8 cellular contexts compared by ENCODE assay signal in genomic region chr2:88053301-88053700, GRCh38. TPM values are rescaled to one million over a fixed set of nuclear protein-coding genes. Genes with fewer than 3 reads are reported as not detected.
DNase-seq lines count a peak whose midpoint lies in the region; ATAC-seq and TF ChIP-seq lines count a peak whose summit lies in the region.

No MANE protein-coding gene starts in this region.

- no peaks in the 10 kb centered on the region for H3K9me3 Mint-ChIP-seq in IgD-negative memory B cell
- no peaks in the 10 kb centered on the region for H3K9me3 Mint-ChIP-seq in nephron progenitor cell

- H3K27ac Mint-ChIP-seq in IgD-negative memory B cell (peak overlapping the region; percentile 95 to 99 (median 97)), nephron progenitor cell (peak overlapping the region; percentile 4)

- ATAC-seq in HG03439 (IDR thresholded peaks at IDR 0.05; ENCODE audit: unreplicated experiment): no peak
- no peak for ATAC-seq in HG02571 (IDR thresholded peaks at IDR 0.05; ENCODE audit: unreplicated experiment)

- H3K4me1 Mint-ChIP-seq in IgD-negative memory B cell (peaks cover 26 to 40% (median 40%) of the 10 kb centered on the region in 3 donors), nephron progenitor cell (peaks cover 40% of the 10 kb centered on the region)

- peak overlapping the region; percentile 34 to 98 (median 66) for H3K4me3 Mint-ChIP-seq in IgD-negative memory B cell
- H3K4me3 Mint-ChIP-seq in nephron progenitor cell: peak overlapping the region; percentile 97

- H3K36me3 Mint-ChIP-seq in IgD-negative memory B cell (peaks cover 3% of the 10 kb centered on the region), nephron progenitor cell (ENCODE audit: low read depth) (peaks cover 37% of the 10 kb centered on the region)

- DNase-seq in Ammon's horn (ENCODE audit: low spot score) (peak; percentile 20), coronary artery (ENCODE audit: low spot score) (no peak), nephron progenitor cell (no peak), H4 (ENCODE audit: low spot score) (no peak), NAMALWA (ENCODE audit: low spot score) (no peak)

- peak overlapping the region in 1 of 2 donors; percentile 98 for H3K27ac ChIP-seq in coronary artery

- no peaks in the 10 kb centered on the region for H3K27me3 Mint-ChIP-seq in IgD-negative memory B cell
- peaks cover 8% of the 10 kb centered on the region for H3K27me3 Mint-ChIP-seq in nephron progenitor cell (ENCODE audit: low read depth, poor library complexity)

- TF ChIP-seq CTCF in coronary artery (IDR thresholded peaks at IDR 0.05) (no peak), nephron progenitor cell (IDR thresholded peaks at IDR 0.05) (no peak)

- peak overlapping the region; percentile 35 for H3K4me3 ChIP-seq in coronary artery

RNA-seq across cellular contexts. Expression of gene KRCC1, which starts 2.3 kb away (rescaled TPM):
- polyA plus RNA-seq in IgD-negative memory B cell: 38.0 TPM
- 28.3 and 35.3 TPM in 2 replicates for total RNA-seq in H4 (2014; rRNA removed; shearing (Covaris generic))

RNA-seq across cellular contexts. Expression of gene SMYD1, which starts 14.3 kb away (rescaled TPM):
- polyA plus RNA-seq in IgD-negative memory B cell: not detected
- total RNA-seq in H4 (2014; rRNA removed; shearing (Covaris generic)): not detected in 2 replicates

RNA-seq across cellular contexts. Expression of gene RNU2-63P, which starts 37.0 kb away (rescaled TPM):
- not detected for polyA plus RNA-seq in IgD-negative memory B cell
- not detected in 2 replicates for total RNA-seq in H4 (2014; rRNA removed; shearing (Covaris generic))
